Comparison of ENCODE assay signal across 8 cellular contexts in genomic region chr1:117061986-117062415, GRCh38. TPM values are rescaled to one million over a fixed set of nuclear protein-coding genes. Genes with fewer than 3 reads are reported as not detected.
DNase-seq lines count a peak whose midpoint lies in the region; TF ChIP-seq lines count a peak whose summit lies in the region.

No MANE protein-coding gene starts in this region.

- H2AK5ac ChIP-seq in H9 (ENCODE audit: insufficient read length, low read length): no peak overlapping the region

- H3K9me3 ChIP-seq in GM23248 (ENCODE audit: low read depth) (no peaks in the 10 kb centered on the region), H9 (ENCODE audit: control insufficient read depth, low read depth, low read length) (no peaks in the 10 kb centered on the region)

- no peaks in the 10 kb centered on the region for H3K27me3 Mint-ChIP-seq in H9 (ENCODE audit: low read depth)

- 56 to 58% methylated on average over 2 of the region's 2 CpGs for WGBS in GM23248 (ENCODE audit: low coverage in 1 of 2, low lambda C conversion rate in 2 of 2, missing lambda C conversion rate in 2 of 2), 2 experiments
- WGBS in H9 (ENCODE audit: extremely low coverage, insufficient read length, low lambda C conversion rate): no CpG with 5 or more reads among the region's 2 CpGs

- no peak overlapping the region for H2BK12ac ChIP-seq in H9 (ENCODE audit: insufficient read length, low read depth, low read length)

- H3K9ac ChIP-seq in GM23248 (no peak overlapping the region), H9 (ENCODE audit: extremely low read depth, insufficient read length, low read length) (no peak overlapping the region)

- H3K27ac Mint-ChIP-seq in H9: no peak overlapping the region; a peak in 1 of 7 replicates

- H3K4me3 ChIP-seq in GM23248: no peak overlapping the region
- H3K4me3 ChIP-seq in foreskin fibroblast (ENCODE audit: low read depth in 1 of 2, low read length in 2 of 2): no peak overlapping the region

- no peaks in the 10 kb centered on the region for H3K36me3 ChIP-seq in GM23248 (ENCODE audit: low read depth)

- no peak overlapping the region for H3K18ac ChIP-seq in H9 (ENCODE audit: insufficient read length, low read depth, low read length)

- no peak overlapping the region for H2AFZ ChIP-seq in GM23248
- no peak overlapping the region for H2AFZ ChIP-seq in H9 (ENCODE audit: low read length)

- H3K56ac ChIP-seq in H9 (ENCODE audit: insufficient read length, low read depth, low read length): no peak overlapping the region

- TF ChIP-seq CTCF in foreskin fibroblast (IDR thresholded peaks at IDR 0.05; ENCODE audit: low read depth, low read length) (no peak), H9 (conservative IDR thresholded peaks at IDR 0.05) (no peak)

- H4K5ac ChIP-seq in H9 (ENCODE audit: insufficient read length, low read depth, low read length): no peak overlapping the region

- H3K9me3 Mint-ChIP-seq in H9: no peaks in the 10 kb centered on the region

- no peak overlapping the region for H3K27ac ChIP-seq in GM23248
- H3K27ac ChIP-seq in H9 (ENCODE audit: insufficient read length, low read depth, low read length): no peak overlapping the region

- H4K20me1 ChIP-seq in GM23248 (ENCODE audit: insufficient read depth): no peaks in the 10 kb centered on the region
- no peaks in the 10 kb centered on the region for H4K20me1 ChIP-seq in H9 (ENCODE audit: control insufficient read depth, insufficient read depth, insufficient read length)

- H3K36me3 Mint-ChIP-seq in H9 (ENCODE audit: insufficient read depth in 1 of 3, low read depth in 3 of 3): peaks cover 13 to 47% (median 45%) of the 10 kb centered on the region in 3 experiments; a peak in 6 of 7 replicates

- H3K4me1 ChIP-seq in GM23248 (ENCODE audit: insufficient read depth): peaks cover 8% of the 10 kb centered on the region; the same call in 1 of the 2 replicates
- H3K4me1 ChIP-seq in H9 (ENCODE audit: insufficient read depth, low read length): no peaks in the 10 kb centered on the region

- H3K23me2 ChIP-seq in H9 (ENCODE audit: insufficient read length, low read depth, low read length, poor library complexity, severe bottlenecking): peaks cover 17% of the 10 kb centered on the region

- no peak overlapping the region for H3K23ac ChIP-seq in H9 (ENCODE audit: insufficient read length, low read depth, low read length)

- H3K4ac ChIP-seq in H9 (ENCODE audit: low read depth, low read length): no peak overlapping the region

- in situ Hi-C loops in GM23248 (cut with MboI): loop anchor here (25.0 kb wide), 1 partner anchor 475 kb away; no protein-coding TSS in a partner anchor
- in situ Hi-C loops in SK-MEL-5 (cut with HindIII; ENCODE audit: low pct_unique_long_range_greater_than_20kb, low sequenced_read_pairs): loop anchor here (25.0 kb wide), 2 partner anchors 175 to 225 kb away; no protein-coding TSS in a partner anchor

- H3K4me2 ChIP-seq in GM23248 (ENCODE audit: unreplicated experiment) (peak overlapping the region; percentile 24), H9 (ENCODE audit: insufficient read depth, insufficient read length, low read length) (no peak overlapping the region)

- no peak overlapping the region for H4K8ac ChIP-seq in H9 (replicated peaks; ENCODE audit: insufficient read length, low read depth, low read length)

- no peak overlapping the region for H2BK5ac ChIP-seq in H9 (ENCODE audit: insufficient read length, low read length)

- H3F3A ChIP-seq in GM23248 (ENCODE audit: insufficient read depth): 0 out of 2 replicates have a peak, but pooled peaks cover 9% of the 10 kb centered on the region

- DNase-seq in GM04504 (ENCODE audit: low read depth): peak; percentile 20
- DNase-seq in GM23248: peak; percentile 76
- peak; percentile 40 for DNase-seq in SK-MEL-5 (ENCODE audit: low read depth, low spot score)
- peak; percentile 23 to 57 for DNase-seq in foreskin fibroblast
- DNase-seq in effector CD8-positive, alpha-beta T cell (lab: John Stamatoyannopoulos, UW): no peak
- no peak for DNase-seq in SKM-1 (lab: John Stamatoyannopoulos, UW; ENCODE audit: unreplicated experiment)
- DNase-seq in H9: no peak
- DNase-seq in NOMO-1 (lab: John Stamatoyannopoulos, UW; ENCODE audit: unreplicated experiment in 2 of 2): no peak

- H3K79me1 ChIP-seq in H9 (ENCODE audit: insufficient read depth, low read depth, low read length, poor library complexity, severe bottlenecking): no peaks in the 10 kb centered on the region

- no peak overlapping the region for H4K91ac ChIP-seq in H9 (ENCODE audit: insufficient read length, low read depth, low read length)

- no peak overlapping the region for H3T11ph ChIP-seq in H9 (ENCODE audit: low read length)

- no peak overlapping the region for H3K14ac ChIP-seq in H9 (ENCODE audit: insufficient read depth, low read length)

- no peak overlapping the region for H2BK120ac ChIP-seq in H9 (ENCODE audit: low read depth, low read length, poor library complexity, severe bottlenecking)

- no peak overlapping the region for H2BK20ac ChIP-seq in H9 (ENCODE audit: low read depth, low read length, poor library complexity, severe bottlenecking)

- H3K27me3 ChIP-seq in GM23248 (replicated peaks; ENCODE audit: insufficient read depth): no peaks in the 10 kb centered on the region
- no peaks in the 10 kb centered on the region for H3K27me3 ChIP-seq in H9 (ENCODE audit: insufficient read depth, low read length)

- no peaks in the 10 kb centered on the region for H3K79me2 ChIP-seq in GM23248 (ENCODE audit: insufficient read depth)
- H3K79me2 ChIP-seq in H9 (ENCODE audit: insufficient read depth, low read length): no peaks in the 10 kb centered on the region

- no peaks in the 10 kb centered on the region for H3K9me2 ChIP-seq in GM23248 (ENCODE audit: insufficient read depth)

- H3K4me3 Mint-ChIP-seq in H9: no peak overlapping the region; a peak in 1 of 5 replicates

- no peak overlapping the region for H2BK15ac ChIP-seq in H9 (ENCODE audit: low read depth, low read length)

- peaks cover 12 to 19% of the 10 kb centered on the region in 2 experiments for H3K4me1 Mint-ChIP-seq in H9

RNA-seq across cellular contexts. Expression of gene TTF2, which starts 1.9 kb away (rescaled TPM):
- 3.0 and 6.5 TPM in 2 replicates for total RNA-seq in GM23248 (2014; rRNA removed; shearing (Covaris generic))
- polyA plus RNA-seq in GM23248 (2016; fragmentation: Nextera tagmentation; extraction: Ambion mirVana): 9.8 and 11.6 TPM in 2 replicates
- 63.9 and 76.7 TPM in 2 replicates for total RNA-seq in SK-MEL-5 (2014; rRNA removed; shearing (Covaris generic))
- polyA plus RNA-seq in SK-MEL-5 (2015; cell fraction: cytosol; rRNA removed): 42.9 and 48.5 TPM in 2 replicates
- polyA plus RNA-seq in SK-MEL-5 (2015; cell fraction: nucleus; rRNA removed): 95.2 and 108 TPM in 2 replicates
- 83.5 and 86.4 TPM in 2 replicates for total RNA-seq in H9 (2021)

RNA-seq across cellular contexts. Expression of gene TRIM45, which starts 59.5 kb away (rescaled TPM):
- 0.51 and 0.76 TPM in 2 replicates for total RNA-seq in GM23248 (2014; rRNA removed; shearing (Covaris generic))
- 0.44 and 1.4 TPM in 2 replicates for polyA plus RNA-seq in GM23248 (2016; fragmentation: Nextera tagmentation; extraction: Ambion mirVana)
- 14.8 and 16.0 TPM in 2 replicates for total RNA-seq in SK-MEL-5 (2014; rRNA removed; shearing (Covaris generic))
- polyA plus RNA-seq in SK-MEL-5 (2015; cell fraction: cytosol; rRNA removed): 11.4 and 12.7 TPM in 2 replicates
- 60.2 and 86.9 TPM in 2 replicates for polyA plus RNA-seq in SK-MEL-5 (2015; cell fraction: nucleus; rRNA removed)
- 10.3 and 11.7 TPM in 2 replicates for total RNA-seq in H9 (2021)

Comparison
In these comparisons a context has a peak if more than half of its experiments do, and no peak if none do; other contexts are left out.
1. DNase-seq: peak in GM04504 (single experiment), GM23248 (single experiment), SK-MEL-5 (single experiment) and foreskin fibroblast (2 of 2); none in effector CD8-positive, alpha-beta T cell (single experiment), SKM-1 (single experiment), H9 (single experiment) and NOMO-1 (0 of 2).